ENCODE assay signal across 16 cellular contexts in genomic region chr19:19155495-19156219, GRCh38. TPM values are rescaled to one million over a fixed set of nuclear protein-coding genes. Genes with fewer than 3 reads are reported as not detected.
DNase-seq lines count a peak whose midpoint lies in the region; ATAC-seq, FAIRE-seq and TF ChIP-seq lines count a peak whose summit lies in the region.
"Had no signal": no experiment of that assay in that cellular context is flagged by ENCODE, and none has a peak within 500 bp of the region (broad histone marks: within the 10 kb centered on the region; RNA-seq: fewer than 3 reads in every experiment).

No MANE protein-coding gene starts in this region.

- H3K27ac ChIP-seq in GM12878 (ENCODE audit: control insufficient read depth, insufficient read depth) (peak overlapping the region; percentile 63), mesendoderm (ENCODE audit: low read depth, low read length) (no peak overlapping the region)
- H3K27ac ChIP-seq: ovary, thoracic aorta had no signal

- H3K4me3 Mint-ChIP-seq in Calu3 (ENCODE audit: low read depth, unreplicated experiment) = no peak overlapping the region
- H3K4me3 Mint-ChIP-seq: CD4-positive, alpha-beta T cell had no signal

- no peak for TF ChIP-seq RAD21 in GM12878 (IDR thresholded peaks at IDR 0.05; ENCODE audit: insufficient read depth, low read depth, low read length)

- no peaks in the 10 kb centered on the region for H3K27me3 Mint-ChIP-seq in Calu3 (ENCODE audit: unreplicated experiment)
- H3K27me3 Mint-ChIP-seq: CD4-positive, alpha-beta T cell had no signal

- TF ChIP-seq CTCF in GM12878 (IDR thresholded peaks at IDR 0.05 in 2 of 3, conservative IDR thresholded peaks at IDR 0.05 in 1 of 3; ENCODE audit: control insufficient read depth in 2 of 3, extremely low read depth in 1 of 3, insufficient read depth in 1 of 3, low read depth in 3 of 3, low read length in 3 of 3) = no peak
- no peak for TF ChIP-seq CTCF in Calu3 (IDR thresholded peaks at IDR 0.05; ENCODE audit: unreplicated experiment)

- 4% methylated on average over 10 of the region's 10 CpGs for whole genome bisulfite sequencing in GM12878 (ENCODE audit: insufficient coverage, insufficient replicate concordance, low lambda C conversion rate, missing lambda C conversion rate)
- no CpG with 5 or more reads among the region's 10 CpGs for WGBS in mesendoderm (ENCODE audit: extremely low coverage, insufficient coverage, low lambda C conversion rate)

- no peak overlapping the region for H3K56ac ChIP-seq in mesendoderm (ENCODE audit: low read length)

- H3K4me3 ChIP-seq in GM12878 (peak overlapping the region; percentile 32; the same call in 1 of the 2 replicates), mesendoderm (ENCODE audit: low read length) (no peak overlapping the region)
- H3K4me3 ChIP-seq: ovary, thoracic aorta had no signal

- RAD21 ChIA-PET in GM12878 (lab: Charles Lee; ENCODE audit: unreplicated experiment) = interaction anchor here (0.6 to 17.5 kb wide), 7 partner anchors 9 to 473 kb away, joined by 3 to 394 read pairs (median 4); partner anchors contain the start of genes BORCS8, GATAD2A, MEF2B and RFXANK

- no peak overlapping the region for H3K9ac ChIP-seq in GM12878 (ENCODE audit: control insufficient read depth, insufficient read depth, low read length)
- no peak overlapping the region for H3K9ac ChIP-seq in mesendoderm (ENCODE audit: low read length)

- H3K4me2 ChIP-seq in GM12878 (ENCODE audit: control insufficient read depth, insufficient read depth) (peak overlapping the region; percentile 53), mesendoderm (ENCODE audit: low read length) (no peak overlapping the region)

- H2BK120ac ChIP-seq in mesendoderm (ENCODE audit: low read depth, low read length) = no peak overlapping the region

- POLR2A ChIA-PET in GM12878 (lab: Charles Lee) = interaction anchor here (0.9 to 7.7 kb wide), 6 partner anchors 10 to 442 kb away, joined by 3 to 74 read pairs (median 7); partner anchors contain the start of genes BORCS8, MEF2B and RFXANK

- no peak overlapping the region for H2AK5ac ChIP-seq in mesendoderm (ENCODE audit: low read length)

- no peaks in the 10 kb centered on the region for H3K27me3 ChIP-seq in GM12878 (replicated peaks in 1 of 2; ENCODE audit: control insufficient read depth in 2 of 2, insufficient read depth in 2 of 2, low read length in 1 of 2)
- no peaks in the 10 kb centered on the region for H3K27me3 ChIP-seq in mesendoderm (ENCODE audit: insufficient read depth, low read length, poor library complexity)
- H3K27me3 ChIP-seq: ovary had no signal

- TF ChIP-seq POLR2A in GM18505 (IDR thresholded peaks at IDR 0.05; ENCODE audit: borderline replicate concordance, extremely low read depth, insufficient read depth, insufficient read length) (no peak), GM12878 (IDR thresholded peaks at IDR 0.05; ENCODE audit: low read depth, low read length) (peak; percentile 62)

- no peak overlapping the region for H2BK5ac ChIP-seq in mesendoderm (ENCODE audit: low read length)

- no peaks in the 10 kb centered on the region for H3K36me3 Mint-ChIP-seq in Calu3 (ENCODE audit: insufficient read depth, unreplicated experiment)

- H3K79me2 ChIP-seq in GM12878 (ENCODE audit: control insufficient read depth, insufficient read depth, low read length) (peaks cover 2% of the 10 kb centered on the region), mesendoderm (ENCODE audit: control insufficient read depth, insufficient read depth, low read length) (no peaks in the 10 kb centered on the region)

- H4K20me1 ChIP-seq in GM12878 (ENCODE audit: control insufficient read depth, insufficient read depth) = no peaks in the 10 kb centered on the region

- H3K18ac ChIP-seq in mesendoderm (ENCODE audit: low read length) = no peak overlapping the region

- H2AFZ ChIP-seq in GM12878 (ENCODE audit: control insufficient read depth, low read depth, low read length) = no peak overlapping the region

- H3K23ac ChIP-seq in mesendoderm (ENCODE audit: low read length) = no peak overlapping the region

- ATAC-seq in GM18505 (IDR thresholded peaks at IDR 0.05; ENCODE audit: unreplicated experiment) = peak; percentile 45
- peak; percentile 76 for ATAC-seq in GM19468 (IDR thresholded peaks at IDR 0.05; ENCODE audit: extremely low read depth, unreplicated experiment)
- ATAC-seq in HG03025 (IDR thresholded peaks at IDR 0.05; ENCODE audit: low FRiP score, unreplicated experiment) = peak; percentile 59
- peak; percentile 69 for ATAC-seq in GM12878

- H3K9me3 ChIP-seq in GM12878 (replicated peaks; ENCODE audit: control insufficient read depth, insufficient read depth, low read length) = no peaks in the 10 kb centered on the region; the same call in 2 of the 3 replicates
- H3K9me3 ChIP-seq: ovary, thoracic aorta had no signal

- H3K4me1 Mint-ChIP-seq in Calu3 (ENCODE audit: low read depth, unreplicated experiment) = no peaks in the 10 kb centered on the region

- H3K27ac Mint-ChIP-seq in Calu3 (ENCODE audit: unreplicated experiment) = no peak overlapping the region
- H3K27ac Mint-ChIP-seq: CD4-positive, alpha-beta T cell had no signal

- H4K5ac ChIP-seq in mesendoderm (ENCODE audit: low read length) = no peak overlapping the region

- TF ChIP-seq EP300 in GM12878 (IDR thresholded peaks at IDR 0.05; ENCODE audit: borderline replicate concordance in 1 of 2, control insufficient read depth in 1 of 2, low read depth in 2 of 2, low read length in 2 of 2) = 0 out of 4 replicates have a peak, but pooled peaks of 1 of the 2 experiments have one; percentile 16

- CTCF ChIA-PET in GM12878 (lab: Yijun Ruan, JAX) (interaction anchor here (0.8 to 11.3 kb wide), 10 partner anchors 8 to 334 kb away, joined by 3 to 135 read pairs (median 5); partner anchors contain the start of genes GATAD2A and MEF2B), Calu3 (lab: Charles Lee) (no interaction called here)

- in situ Hi-C loops in GM12878 (cut with MboI) = no loop called here

- no peak overlapping the region for H2BK15ac ChIP-seq in mesendoderm (replicated peaks; ENCODE audit: low read depth)

- H3K4ac ChIP-seq in mesendoderm (ENCODE audit: low read depth, low read length) = no peak overlapping the region

- FAIRE-seq in GM12878 (lab: Jason Lieb, UNC) = peak; percentile 54

- intact Hi-C loops in GM12878 (cut with micrococcal nuclease; ENCODE audit: unreplicated experiment) = no loop called here
- intact Hi-C loops in Calu3 (cut with micrococcal nuclease; ENCODE audit: unreplicated experiment) = no loop called here

- H3K4me1 ChIP-seq in GM12878 (ENCODE audit: control insufficient read depth, insufficient read depth, low read length) (peaks cover 64% of the 10 kb centered on the region), mesendoderm (ENCODE audit: control insufficient read depth, low read depth, low read length) (no peaks in the 10 kb centered on the region)

- no peaks in the 10 kb centered on the region for H3K79me1 ChIP-seq in mesendoderm (ENCODE audit: low read length)

- SMC1A ChIA-PET in GM12878 (lab: Charles Lee; ENCODE audit: uncharacterized antibody, unreplicated experiment) = interaction anchor here (0.6 to 7.4 kb wide), 11 partner anchors 8 to 88 kb away, joined by 3 to 83 read pairs (median 6); partner anchors contain the start of genes MEF2B and NR2C2AP

- DNase-seq in GM12878 (ENCODE audit: low read depth, low spot score) = peak; percentile 84
- DNase-seq in stimulated activated CD4-positive, alpha-beta T cell treated with anti-CD3 and anti-CD28 coated beads, Interleukin-15, amount 100 ng/mL, for 24 hours = no peak
- no peak for DNase-seq in stimulated activated CD4-positive, alpha-beta T cell treated with anti-CD3 and anti-CD28 coated beads, Interleukin-2, amount 100 ng/mL, for 48 hours
- DNase-seq in Calu3 = no peak
- DNase-seq in mesendoderm = no peak
- DNase-seq: activated CD4-positive, alpha-beta T cell treated with anti-CD3 and anti-CD28 coated beads for 1 hour; activated gamma-delta T cell; CD4-positive, alpha-beta T cell; NCI-H2081; ovary; RPMI8226; stimulated activated CD4-positive, alpha-beta T cell treated with anti-CD3 and anti-CD28 coated beads, Interleukin-4, amount 100 ng/mL, for 4 hours had no signal

- peaks cover 0 to 3% of the 10 kb centered on the region in 2 experiments; a peak in 1 of 4 replicates for H3K36me3 ChIP-seq in GM12878 (ENCODE audit: control insufficient read depth in 2 of 2, insufficient read depth in 2 of 2, low read length in 1 of 2)
- no peaks in the 10 kb centered on the region for H3K36me3 ChIP-seq in mesendoderm (ENCODE audit: control insufficient read depth, insufficient read depth, low read length)
- H3K36me3 ChIP-seq: ovary had no signal

- H4K8ac ChIP-seq in mesendoderm (ENCODE audit: low read depth, low read length) = no peak overlapping the region

- BruUV-seq in GM12878 (replicated peaks; lab: Mats Ljungman, UMichigan) (no TSS peak), Calu3 (replicated peaks; lab: Mats Ljungman, UMichigan) (no TSS peak)

- H3K9me3 Mint-ChIP-seq in Calu3 (ENCODE audit: low read depth, unreplicated experiment) = no peaks in the 10 kb centered on the region
- H3K9me3 Mint-ChIP-seq: CD4-positive, alpha-beta T cell had no signal

RNA-seq across cellular contexts. Expression of gene MEF2B, which starts 14.4 kb away (rescaled TPM):
- total RNA-seq in GM12878 (2013; cell fraction: nucleolus; rRNA removed) = 4.9 and 5.2 TPM in 2 replicates
- total RNA-seq in GM12878 (2014; rRNA removed) = 13.6 and 17.9 TPM in 2 replicates
- 6.4 and 7.6 TPM in 2 replicates for total RNA-seq in GM12878 (2014; rRNA removed; fragmentation: Illumina TruSeq; extraction: Trizol)
- 33.0 and 36.6 TPM in 2 replicates for total RNA-seq in GM12878 (2021)
- 13.7 TPM for polyA plus RNA-seq in GM12878 (2011; ENCODE audit: low read depth)
- polyA plus RNA-seq in GM12878 (2011; rRNA removed) = 0.69 and 1.8 TPM in 2 replicates
- polyA plus RNA-seq in GM12878 (2011; cell fraction: cytosol; rRNA removed) = 4.8 and 5.5 TPM in 2 replicates
- 8.7 and 9.5 TPM in 2 replicates for polyA plus RNA-seq in GM12878 (2011; cell fraction: nucleus; rRNA removed)
- polyA plus RNA-seq in GM12878 (2012) = 42.4 and 45.0 TPM in 2 replicates
- polyA plus RNA-seq in GM12878 (2014; fragmentation: Illumina TruSeq; extraction: Trizol) = 4.2 and 10.0 TPM in 2 replicates
- polyA plus RNA-seq in GM12878 (2014; fragmentation: Nextera tagmentation; extraction: Ambion mirVana) = under 1 TPM; 0.09 to 0.21 TPM
- 22.7 and 33.8 TPM in 2 replicates for polyA plus RNA-seq in GM12878 (2014; rRNA removed)
- 10 to 100 TPM in 1 of 2 experiments, 1 to 10 TPM in 1; 7.8 to 11.3 TPM for polyA plus RNA-seq in GM12878 (2016; fragmentation: Nextera tagmentation; extraction: Ambion mirVana)
- polyA minus RNA-seq in GM12878 (2011; rRNA and poly(A)+ RNA removed) = 0.59 and 3.2 TPM in 2 replicates
- 1.7 and 2.5 TPM in 2 replicates for polyA minus RNA-seq in GM12878 (2011; cell fraction: cytosol; rRNA and poly(A)+ RNA removed)
- 2.1 and 3.3 TPM in 2 replicates for polyA minus RNA-seq in GM12878 (2011; cell fraction: nucleus; rRNA and poly(A)+ RNA removed)
- 1.7 and 2.3 TPM in 2 replicates for total RNA-seq in Calu3 (2022)
- polyA plus RNA-seq in mesendoderm (2013, experiment 1 of 2) = 0.28 TPM
- 0.57 TPM for polyA plus RNA-seq in mesendoderm (2013, experiment 2 of 2)

RNA-seq across cellular contexts. Expression of gene TMEM161A, which starts 17.4 kb away (rescaled TPM):
- total RNA-seq in GM12878 (2013; cell fraction: nucleolus; rRNA removed) = 46.2 and 47.6 TPM in 2 replicates
- total RNA-seq in GM12878 (2014; rRNA removed) (27.6 and 32.1 TPM in 2 replicates), GM12878 (2014; rRNA removed; fragmentation: Illumina TruSeq; extraction: Trizol) (8.4 and 9.1 TPM in 2 replicates), GM12878 (2021) (27.7 and 28.3 TPM in 2 replicates), Calu3 (2022) (24.0 and 28.9 TPM in 2 replicates)
- polyA plus RNA-seq in GM12878 (2011; ENCODE audit: low read depth) = 5.5 TPM
- polyA plus RNA-seq in GM12878 (2011; rRNA removed) (5.7 and 16.4 TPM in 2 replicates), GM12878 (2014; fragmentation: Illumina TruSeq; extraction: Trizol) (0.79 and 7.3 TPM in 2 replicates), GM12878 (2014; fragmentation: Nextera tagmentation; extraction: Ambion mirVana) (1 to 10 TPM; 1.1 to 2.0 TPM), GM12878 (2014; rRNA removed) (37.1 and 43.9 TPM in 2 replicates), GM12878 (2016; fragmentation: Nextera tagmentation; extraction: Ambion mirVana) (10 to 100 TPM; 21.6 to 24.6 TPM)
- 27.9 and 35.4 TPM in 2 replicates for polyA plus RNA-seq in GM12878 (2011; cell fraction: cytosol; rRNA removed)
- 115 and 130 TPM in 2 replicates for polyA plus RNA-seq in GM12878 (2011; cell fraction: nucleus; rRNA removed)
- polyA plus RNA-seq in GM12878 (2012) = 13.5 and 16.7 TPM in 2 replicates
- polyA minus RNA-seq in GM12878 (2011; rRNA and poly(A)+ RNA removed) = 35.9 and 41.4 TPM in 2 replicates
- polyA minus RNA-seq in GM12878 (2011; cell fraction: cytosol; rRNA and poly(A)+ RNA removed) = 16.3 and 17.4 TPM in 2 replicates
- 31.8 and 53.4 TPM in 2 replicates for polyA minus RNA-seq in GM12878 (2011; cell fraction: nucleus; rRNA and poly(A)+ RNA removed)
- 16.8 TPM for polyA plus RNA-seq in mesendoderm (2013, experiment 1 of 2)
- polyA plus RNA-seq in mesendoderm (2013, experiment 2 of 2) = 16.4 TPM

RNA-seq across cellular contexts. Expression of gene BORCS8, which starts 36.3 kb away (rescaled TPM):
- 31.6 and 35.8 TPM in 2 replicates for total RNA-seq in GM12878 (2013; cell fraction: nucleolus; rRNA removed)
- 31.1 and 33.5 TPM in 2 replicates for total RNA-seq in GM12878 (2014; rRNA removed)
- 14.9 TPM in 2 replicates for total RNA-seq in GM12878 (2014; rRNA removed; fragmentation: Illumina TruSeq; extraction: Trizol)
- total RNA-seq in GM12878 (2021) = 25.8 and 27.1 TPM in 2 replicates
- polyA plus RNA-seq in GM12878 (2011; ENCODE audit: low read depth) = 9.7 TPM
- 5.3 and 13.7 TPM in 2 replicates for polyA plus RNA-seq in GM12878 (2011; rRNA removed)
- 15.2 and 24.3 TPM in 2 replicates for polyA plus RNA-seq in GM12878 (2011; cell fraction: cytosol; rRNA removed)
- polyA plus RNA-seq in GM12878 (2011; cell fraction: nucleus; rRNA removed) = 25.3 and 37.8 TPM in 2 replicates
- polyA plus RNA-seq in GM12878 (2012) = 10.9 and 13.6 TPM in 2 replicates
- 8.6 and 19.6 TPM in 2 replicates for polyA plus RNA-seq in GM12878 (2014; fragmentation: Illumina TruSeq; extraction: Trizol)
- polyA plus RNA-seq in GM12878 (2014; fragmentation: Nextera tagmentation; extraction: Ambion mirVana) = 1 to 10 TPM; 3.7 to 6.0 TPM
- polyA plus RNA-seq in GM12878 (2014; rRNA removed) = 30.8 and 31.5 TPM in 2 replicates
- 10 to 100 TPM; 39.0 to 40.3 TPM for polyA plus RNA-seq in GM12878 (2016; fragmentation: Nextera tagmentation; extraction: Ambion mirVana)
- 8.3 and 14.1 TPM in 2 replicates for polyA minus RNA-seq in GM12878 (2011; rRNA and poly(A)+ RNA removed)
- polyA minus RNA-seq in GM12878 (2011; cell fraction: cytosol; rRNA and poly(A)+ RNA removed) = 5.9 and 10.2 TPM in 2 replicates
- polyA minus RNA-seq in GM12878 (2011; cell fraction: nucleus; rRNA and poly(A)+ RNA removed) = 6.8 and 16.6 TPM in 2 replicates
- 24.0 and 26.3 TPM in 2 replicates for total RNA-seq in Calu3 (2022)
- polyA plus RNA-seq in mesendoderm (2013, experiment 1 of 2) = 14.8 TPM
- 13.9 TPM for polyA plus RNA-seq in mesendoderm (2013, experiment 2 of 2)

RNA-seq across cellular contexts. Expression of gene RFXANK, which starts 36.4 kb away (rescaled TPM):
- total RNA-seq in GM12878 (2013; cell fraction: nucleolus; rRNA removed) = 47.3 and 51.9 TPM in 2 replicates
- total RNA-seq in GM12878 (2014; rRNA removed) (98.3 and 125 TPM in 2 replicates), GM12878 (2014; rRNA removed; fragmentation: Illumina TruSeq; extraction: Trizol) (81.0 and 88.1 TPM in 2 replicates), GM12878 (2021) (113 and 118 TPM in 2 replicates), Calu3 (2022) (63.2 and 66.5 TPM in 2 replicates)
- 100 TPM for polyA plus RNA-seq in GM12878 (2011; ENCODE audit: low read depth)
- polyA plus RNA-seq in GM12878 (2011; rRNA removed) (35.0 and 73.8 TPM in 2 replicates), GM12878 (2014; fragmentation: Illumina TruSeq; extraction: Trizol) (40.2 and 89.4 TPM in 2 replicates), GM12878 (2014; fragmentation: Nextera tagmentation; extraction: Ambion mirVana) (10 to 100 TPM; 70.8 TPM), GM12878 (2014; rRNA removed) (102 and 126 TPM in 2 replicates), GM12878 (2016; fragmentation: Nextera tagmentation; extraction: Ambion mirVana) (100 to 1,000 TPM; 108 to 119 TPM)
- polyA plus RNA-seq in GM12878 (2011; cell fraction: cytosol; rRNA removed) = 124 and 158 TPM in 2 replicates
- 213 and 235 TPM in 2 replicates for polyA plus RNA-seq in GM12878 (2011; cell fraction: nucleus; rRNA removed)
- polyA plus RNA-seq in GM12878 (2012) = 113 and 114 TPM in 2 replicates
- 55.2 and 80.2 TPM in 2 replicates for polyA minus RNA-seq in GM12878 (2011; rRNA and poly(A)+ RNA removed)
- 34.3 and 37.6 TPM in 2 replicates for polyA minus RNA-seq in GM12878 (2011; cell fraction: cytosol; rRNA and poly(A)+ RNA removed)
- 57.1 and 106 TPM in 2 replicates for polyA minus RNA-seq in GM12878 (2011; cell fraction: nucleus; rRNA and poly(A)+ RNA removed)
- 99.8 TPM for polyA plus RNA-seq in mesendoderm (2013, experiment 1 of 2)
- polyA plus RNA-seq in mesendoderm (2013, experiment 2 of 2) = 105 TPM

RNA-seq across cellular contexts. Expression of gene NR2C2AP, which starts 47.6 kb away (rescaled TPM):
- 10.1 and 12.1 TPM in 2 replicates for total RNA-seq in GM12878 (2013; cell fraction: nucleolus; rRNA removed)
- total RNA-seq in GM12878 (2014; rRNA removed) = 22.4 and 23.9 TPM in 2 replicates
- total RNA-seq in GM12878 (2014; rRNA removed; fragmentation: Illumina TruSeq; extraction: Trizol) = 19.7 and 22.5 TPM in 2 replicates
- total RNA-seq in GM12878 (2021) = 27.8 and 28.5 TPM in 2 replicates
- 9.9 TPM for polyA plus RNA-seq in GM12878 (2011; ENCODE audit: low read depth)
- 13.0 and 22.0 TPM in 2 replicates for polyA plus RNA-seq in GM12878 (2011; rRNA removed)
- polyA plus RNA-seq in GM12878 (2011; cell fraction: cytosol; rRNA removed) = 17.5 and 27.3 TPM in 2 replicates
- 42.0 and 47.9 TPM in 2 replicates for polyA plus RNA-seq in GM12878 (2011; cell fraction: nucleus; rRNA removed)
- 14.9 and 16.6 TPM in 2 replicates for polyA plus RNA-seq in GM12878 (2012)
- 13.6 and 21.5 TPM in 2 replicates for polyA plus RNA-seq in GM12878 (2014; fragmentation: Illumina TruSeq; extraction: Trizol)
- 10 to 100 TPM; 43.3 to 44.8 TPM for polyA plus RNA-seq in GM12878 (2014; fragmentation: Nextera tagmentation; extraction: Ambion mirVana)
- 31.0 and 33.7 TPM in 2 replicates for polyA plus RNA-seq in GM12878 (2014; rRNA removed)
- 10 to 100 TPM; 28.4 to 29.0 TPM for polyA plus RNA-seq in GM12878 (2016; fragmentation: Nextera tagmentation; extraction: Ambion mirVana)
- polyA minus RNA-seq in GM12878 (2011; rRNA and poly(A)+ RNA removed) = 7.8 and 15.9 TPM in 2 replicates
- 4.4 and 5.5 TPM in 2 replicates for polyA minus RNA-seq in GM12878 (2011; cell fraction: cytosol; rRNA and poly(A)+ RNA removed)
- polyA minus RNA-seq in GM12878 (2011; cell fraction: nucleus; rRNA and poly(A)+ RNA removed) = 7.3 and 10.1 TPM in 2 replicates
- total RNA-seq in Calu3 (2022) = 20.6 and 23.2 TPM in 2 replicates
- polyA plus RNA-seq in mesendoderm (2013, experiment 1 of 2) = 11.3 TPM
- polyA plus RNA-seq in mesendoderm (2013, experiment 2 of 2) = 11.9 TPM
